Comparison of ENCODE assay signal across 2 cellular contexts in the genomic region with DNA sequence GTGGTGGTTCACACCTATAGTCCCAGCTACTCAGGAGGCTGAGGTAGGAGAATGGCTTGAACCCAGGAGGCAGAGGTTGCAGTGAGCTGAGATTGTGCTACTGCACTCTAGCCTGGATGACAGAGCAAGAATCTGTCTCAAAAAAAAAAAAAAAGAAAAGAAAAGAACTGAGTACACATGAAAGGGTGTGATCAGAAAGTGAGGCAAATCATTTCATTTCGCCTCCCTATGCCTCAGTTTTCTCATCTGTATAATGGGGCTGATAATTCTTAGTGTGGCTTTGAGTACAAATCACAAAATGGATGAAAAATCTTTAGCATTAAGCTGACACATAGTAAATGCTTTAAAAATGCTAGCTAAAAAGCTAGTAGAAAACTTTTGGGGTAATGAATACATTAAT. TPM values are rescaled to one million over a fixed set of nuclear protein-coding genes. Genes with fewer than 3 reads are reported as not detected.
"Had no signal": no experiment of that assay in that cellular context is flagged by ENCODE, and none has a peak within 500 bp of the region (broad histone marks: within the 10 kb centered on the region; RNA-seq: fewer than 3 reads in every experiment).

No MANE protein-coding gene starts in this region.

RNA-seq across cellular contexts. Expression of a gene that starts 19.8 kb away (rescaled TPM):
- total RNA-seq: cardiac septum; T-helper 2 cell treated with Interferon-gamma antibody and Interleukin-4, amounts not matched to agents 100 ng/mL and 5 ng/mL, for 36 hours had no signal
